In genomic region chr1:215631489-215631888, GRCh38 we compare ENCODE assay signal across 12 cellular contexts.
DNase-seq lines count a peak whose midpoint lies in the region; TF ChIP-seq lines count a peak whose summit lies in the region.
"Had no signal": no experiment of that assay in that cellular context is flagged by ENCODE, and none has a peak within 500 bp of the region (broad histone marks: within the 10 kb centered on the region; RNA-seq: fewer than 3 reads in every experiment).

No MANE protein-coding gene starts in this region.

- H3K27me3 ChIP-seq in spleen (replicated peaks in 1 of 7) = no peaks in the 10 kb centered on the region

- TF ChIP-seq CTCF in spleen (IDR thresholded peaks at IDR 0.05 in 8 of 11, conservative IDR thresholded peaks at IDR 0.05 in 3 of 11) = no peak

- no peaks in the 10 kb centered on the region for H3K4me1 ChIP-seq in spleen

- no peaks in the 10 kb centered on the region for H3K4me1 Mint-ChIP-seq in T-helper 2 cell treated with Interferon-gamma antibody and Interleukin-4, amounts not matched to agents 5 μg/mL and 100 μg/mL, for 36 hours (ENCODE audit: low read depth)
- H3K4me1 Mint-ChIP-seq: activated CD8-positive, alpha-beta memory T cell treated with anti-CD3 and anti-CD28 coated beads, Interleukin-2, amount 10 ng/mL, durations not matched to agents 7 days and 5 days had no signal

- no peaks in the 10 kb centered on the region for H3K36me3 Mint-ChIP-seq in T-helper 2 cell treated with Interferon-gamma antibody and Interleukin-4, amounts not matched to agents 5 μg/mL and 100 μg/mL, for 36 hours (ENCODE audit: low read depth)
- H3K36me3 Mint-ChIP-seq: activated CD8-positive, alpha-beta memory T cell treated with anti-CD3 and anti-CD28 coated beads, Interleukin-2, amount 10 ng/mL, durations not matched to agents 7 days and 5 days had no signal

- no peaks in the 10 kb centered on the region for H3K9me3 Mint-ChIP-seq in T-helper 2 cell treated with Interferon-gamma antibody and Interleukin-4, amounts not matched to agents 5 μg/mL and 100 μg/mL, for 36 hours

- H3K27me3 Mint-ChIP-seq in T-helper 2 cell treated with Interferon-gamma antibody and Interleukin-4, amounts not matched to agents 5 μg/mL and 100 μg/mL, for 36 hours (ENCODE audit: low read depth) = no peaks in the 10 kb centered on the region
- H3K27me3 Mint-ChIP-seq: activated CD8-positive, alpha-beta memory T cell treated with anti-CD3 and anti-CD28 coated beads, Interleukin-2, amount 10 ng/mL, durations not matched to agents 7 days and 5 days had no signal

- no peak overlapping the region for H3K27ac Mint-ChIP-seq in T-helper 2 cell treated with Interferon-gamma antibody and Interleukin-4, amounts not matched to agents 5 μg/mL and 100 μg/mL, for 36 hours
- H3K27ac Mint-ChIP-seq: activated CD8-positive, alpha-beta memory T cell treated with anti-CD3 and anti-CD28 coated beads, Interleukin-2, amount 10 ng/mL, durations not matched to agents 7 days and 5 days had no signal

- no peak for TF ChIP-seq POLR2A in spleen (IDR thresholded peaks at IDR 0.05)

- H3K4me3 Mint-ChIP-seq in T-helper 2 cell treated with Interferon-gamma antibody and Interleukin-4, amounts not matched to agents 5 μg/mL and 100 μg/mL, for 36 hours = no peak overlapping the region
- H3K4me3 Mint-ChIP-seq: activated CD8-positive, alpha-beta memory T cell treated with anti-CD3 and anti-CD28 coated beads, Interleukin-2, amount 10 ng/mL, durations not matched to agents 7 days and 5 days had no signal

- no peak overlapping the region for H3K4me3 ChIP-seq in spleen
- H3K4me3 ChIP-seq: heart left ventricle had no signal

- DNase-seq in ELR (ENCODE audit: low read depth) (peak; percentile 46), NCI-H187 treated with DMSO at 0.1 percent for 48 hours (lab: John Stamatoyannopoulos, UW) (peak; percentile 2), SW480 (ENCODE audit: low spot score) (peak; percentile 3), iPS-NIHi11 (ENCODE audit: low spot score) (peak; percentile 17), NOMO-1 treated with DMSO at 0.1 percent for 48 hours (lab: John Stamatoyannopoulos, UW; ENCODE audit: unreplicated experiment) (no peak), spleen (no peak), SKM-1 (lab: John Stamatoyannopoulos, UW; ENCODE audit: unreplicated experiment) (no peak)
- DNase-seq in T-helper 2 cell treated with Interferon-gamma antibody and Interleukin-4, amounts not matched to agents 5 μg/mL and 100 μg/mL, for 36 hours (ENCODE audit: low spot score) = no peak
- DNase-seq: activated CD8-positive, alpha-beta memory T cell treated with anti-CD3 and anti-CD28 coated beads, Interleukin-2, amount 10 ng/mL, durations not matched to agents 7 days and 5 days; stimulated activated CD4-positive, alpha-beta T cell treated with anti-CD3 and anti-CD28 coated beads, Interleukin-15, amount 100 ng/mL, for 24 hours had no signal

- no peaks in the 10 kb centered on the region for H3K36me3 ChIP-seq in spleen
- H3K36me3 ChIP-seq: heart left ventricle had no signal

- H3K27ac ChIP-seq in spleen = no peak overlapping the region
- H3K27ac ChIP-seq: heart left ventricle, KMS-11 had no signal

- intact Hi-C loops in spleen (cut with DNase I; ENCODE audit: low total_unique reads) = no loop called here

- 68 to 83% (median 77%) methylated on average over 3 of the region's 3 CpGs for WGBS in spleen, 5 donors

- peaks cover 0 to 6% (median 0%) of the 10 kb centered on the region in 8 donors for H3K9me3 ChIP-seq in spleen

Comparison
In these comparisons a context has a peak if more than half of its experiments do, and no peak if none do; other contexts are left out.
1. DNase-seq: peak in ELR (single experiment), NCI-H187 treated with DMSO at 0.1 percent for 48 hours (single experiment), SW480 (single experiment) and iPS-NIHi11 (single experiment); none in T-helper 2 cell treated with Interferon-gamma antibody and Interleukin-4, amounts not matched to agents 5 μg/mL and 100 μg/mL, for 36 hours (single experiment), NOMO-1 treated with DMSO at 0.1 percent for 48 hours (single experiment), spleen (single experiment) and SKM-1 (single experiment).